26 cellular contexts compared by ENCODE assay signal in the genomic region with DNA sequence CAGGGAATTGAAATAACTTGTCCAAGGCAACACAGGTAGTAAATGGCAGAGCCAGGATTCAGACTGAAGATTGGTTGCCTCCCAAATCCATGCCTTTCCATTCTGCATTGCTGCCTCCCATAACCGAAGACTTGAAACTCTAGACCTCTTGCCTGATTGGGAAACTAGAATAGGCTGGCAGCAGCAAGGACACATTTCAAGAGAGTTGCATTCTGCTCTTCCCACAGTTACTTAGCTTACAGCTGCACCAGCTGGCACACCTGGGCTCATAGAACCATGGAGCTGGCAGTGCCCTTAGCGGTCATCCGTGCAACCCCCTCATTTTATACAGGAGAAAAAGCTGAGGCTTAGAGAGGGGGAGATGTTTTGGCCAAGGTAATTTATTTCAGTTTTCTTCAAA. TPM values are rescaled to one million over a fixed set of nuclear protein-coding genes. Genes with fewer than 3 reads are reported as not detected.
"Had no signal": no experiment of that assay in that cellular context is flagged by ENCODE, and none has a peak within 500 bp of the region (broad histone marks: within the 10 kb centered on the region; RNA-seq: fewer than 3 reads in every experiment).

No MANE protein-coding gene starts in this region.

- H3K9me3 Mint-ChIP-seq: activated naive CD8-positive, alpha-beta T cell treated with anti-CD3 and anti-CD28 coated beads, Interleukin-2, amount 10 ng/mL, durations not matched to agents 7 days and 5 days had no signal

- H3K36me3 ChIP-seq: colonic mucosa had no signal

- H3K4me3 Mint-ChIP-seq: activated CD8-positive, alpha-beta T cell treated with anti-CD3 and anti-CD28 coated beads, Interleukin-2, amount 10 ng/mL, durations not matched to agents 7 days and 5 days; activated naive CD8-positive, alpha-beta T cell treated with anti-CD3 and anti-CD28 coated beads, Interleukin-2, amount 10 ng/mL, durations not matched to agents 7 days and 5 days had no signal

- ATAC-seq: activated CD4-positive, CD25-positive, alpha-beta regulatory T cell treated with anti-CD3 and anti-CD28 coated beads, Interleukin-2, amount 50 U/mL, for 24 hours; activated CD8-positive, alpha-beta T cell treated with anti-CD3 and anti-CD28 coated beads, Interleukin-2, amount 10 ng/mL, durations not matched to agents 7 days and 5 days had no signal

- H3K4me1 ChIP-seq: adrenal gland, colonic mucosa, Peyer's patch, SJCRH30 had no signal

- H3K9me3 ChIP-seq: adrenal gland, colonic mucosa, Peyer's patch, SJCRH30, SK-N-SH had no signal

- DNase-seq: activated CD4-positive, alpha-beta T cell treated with anti-CD3 and anti-CD28 coated beads for 4 hours; activated CD8-positive, alpha-beta memory T cell treated with anti-CD3 and anti-CD28 coated beads, Interleukin-2, amount 50 U/mL, for 48 hours; activated CD8-positive, alpha-beta T cell treated with anti-CD3 and anti-CD28 coated beads, Interleukin-2, amount 10 ng/mL, durations not matched to agents 7 days and 5 days; activated naive CD4-positive, alpha-beta T cell treated with anti-CD3 and anti-CD28 coated beads, Interleukin-2, amount 50 U/mL, for 16 hours; activated naive CD8-positive, alpha-beta T cell treated with anti-CD3 and anti-CD28 coated beads, Interleukin-2, amount 10 ng/mL, durations not matched to agents 7 days and 5 days; activated T-cell treated with anti-CD3 and anti-CD28 coated beads, Interleukin-2, amount 50 U/mL, for 1 hour; adrenal gland; anterior cingulate cortex; colonic mucosa; MV-4-11; NCI-H1092 treated with DMSO at 0.1 percent for 48 hours; NCI-H1417 treated with DMSO at 0.1 percent for 48 hours; NCI-H1694; NCI-H2029 treated with DMSO at 0.1 percent for 48 hours; NCI-H345; NCI-H524 treated with DMSO at 0.1 percent for 48 hours; NCI-H748 treated with DMSO at 0.1 percent for 48 hours; Peyer's patch; Right ventricle myocardium superior; SJCRH30; SK-N-SH had no signal

- H3K27me3 Mint-ChIP-seq: activated naive CD8-positive, alpha-beta T cell treated with anti-CD3 and anti-CD28 coated beads, Interleukin-2, amount 10 ng/mL, durations not matched to agents 7 days and 5 days had no signal

- H3K27ac ChIP-seq: adrenal gland, colonic mucosa, KMS-11, Peyer's patch, SJCRH30 had no signal

- H3K27me3 ChIP-seq: adrenal gland, colonic mucosa, Peyer's patch, SJCRH30 had no signal

- H3K4me3 ChIP-seq: adrenal gland, colonic mucosa, Peyer's patch, SJCRH30 had no signal

- H3K27ac Mint-ChIP-seq: activated CD8-positive, alpha-beta T cell treated with anti-CD3 and anti-CD28 coated beads, Interleukin-2, amount 10 ng/mL, durations not matched to agents 7 days and 5 days; activated naive CD8-positive, alpha-beta T cell treated with anti-CD3 and anti-CD28 coated beads, Interleukin-2, amount 10 ng/mL, durations not matched to agents 7 days and 5 days had no signal

RNA-seq across cellular contexts. Expression of a gene that starts 31.2 kb away (rescaled TPM):
- total RNA-seq: activated CD8-positive, alpha-beta T cell treated with anti-CD3 and anti-CD28 coated beads, Interleukin-2, amount 10 ng/mL, durations not matched to agents 7 days and 5 days; MCF 10A; OCI-LY7; SJCRH30; T-helper 1 cell treated with Interleukin-12 subunit alpha and Interleukin-12 subunit beta and Interleukin-4 antibody, amounts not matched to agents 30 ng/mL and 1 ng/mL, for 36 hours had no signal
